Comparison of ENCODE assay signal across 14 cellular contexts in genomic region chr3:16085884-16086608, GRCh38.
A peak's percentile ranks its signal among the peaks of the same experiment; 100 is the strongest.
DNase-seq lines count a peak whose midpoint lies in the region; ATAC-seq and TF ChIP-seq lines count a peak whose summit lies in the region.
"Had no signal": no experiment of that assay in that cellular context is flagged by ENCODE, and none has a peak within 500 bp of the region (broad histone marks: within the 10 kb centered on the region; RNA-seq: fewer than 3 reads in every experiment).

No MANE protein-coding gene starts in this region.

- TF ChIP-seq CTCF in adrenal gland (IDR thresholded peaks at IDR 0.05) (no peak), fibroblast of mammary gland (conservative IDR thresholded peaks at IDR 0.05; ENCODE audit: control insufficient read depth, insufficient read depth, low read depth, low read length) (no peak)

- DNase-seq in adrenal gland (peak; percentile 37 to 80 (median 54)), fibroblast of mammary gland (ENCODE audit: low read depth) (peak; percentile 59), medulla oblongata (ENCODE audit: extremely low spot score) (peak; percentile 91), retina (no peak), hepatic stellate cell (ENCODE audit: low spot score) (no peak)
- DNase-seq in activated T-helper 2 cell treated with anti-CD3 and anti-CD28 coated beads, Interferon-gamma antibody, Interleukin-2, Interleukin-4, amounts not matched to agents 10 μg/mL and 5 μg/mL and 100 μg/mL, durations not matched to agents 14 hours and 24 hours and 36 hours (ENCODE audit: low spot score): no peak
- DNase-seq: activated CD4-positive, CD25-positive, alpha-beta regulatory T cell treated with anti-CD3 and anti-CD28 coated beads, Interleukin-2, amount 50 U/mL, for 72 hours; NCI-H1694; stimulated activated CD4-positive, alpha-beta T cell treated with anti-CD3 and anti-CD28 coated beads, Interleukin-4, amount 100 ng/mL, for 1 hour; stimulated activated naive CD8-positive, alpha-beta T cell treated with anti-CD3 and anti-CD28 coated beads, Interleukin-15, Interleukin-2, amounts not matched to agents 100 U/mL and 50 U/mL, for 24 hours had no signal

- H3K27ac ChIP-seq in adrenal gland (no peak overlapping the region), temporal lobe (ENCODE audit: low read depth, low read length) (peak overlapping the region; percentile 90)

- no peaks in the 10 kb centered on the region for H3K36me3 ChIP-seq in adrenal gland (replicated peaks in 1 of 2)

- H3K9me3 ChIP-seq in adrenal gland (replicated peaks in 1 of 3): peaks cover 0 to 5% (median 0%) of the 10 kb centered on the region in 3 donors

- H3K4me3 ChIP-seq in adrenal gland: no peak overlapping the region
- no peak overlapping the region for H3K4me3 ChIP-seq in fibroblast of mammary gland (ENCODE audit: control insufficient read depth, low read depth, low read length)

- no peak for TF ChIP-seq POLR2A in adrenal gland (IDR thresholded peaks at IDR 0.05)

- H3K27ac Mint-ChIP-seq in activated T-helper 2 cell treated with anti-CD3 and anti-CD28 coated beads, Interferon-gamma antibody, Interleukin-2, Interleukin-4, amounts not matched to agents 10 μg/mL and 5 μg/mL and 100 μg/mL, durations not matched to agents 14 hours and 24 hours and 36 hours: no peak overlapping the region
- H3K27ac Mint-ChIP-seq: activated T-helper 1 cell treated with anti-CD3 and anti-CD28 coated beads, Interleukin-12 subunit alpha, Interleukin-12 subunit beta, Interleukin-2, Interleukin-4 antibody, amounts not matched to agents 30 ng/mL and 10 ng/mL and 1 ng/mL, durations not matched to agents 14 hours and 24 hours and 36 hours had no signal

- intact Hi-C loops in adrenal gland (cut with DNase I): no loop called here
- intact Hi-C loops in activated T-helper 2 cell treated with anti-CD3 and anti-CD28 coated beads, Interferon-gamma antibody, Interleukin-2, Interleukin-4, amounts not matched to agents 10 μg/mL and 5 μg/mL and 100 μg/mL, durations not matched to agents 14 hours and 24 hours and 36 hours (cut with micrococcal nuclease): no loop called here

- H3K36me3 Mint-ChIP-seq in activated T-helper 2 cell treated with anti-CD3 and anti-CD28 coated beads, Interferon-gamma antibody, Interleukin-2, Interleukin-4, amounts not matched to agents 10 μg/mL and 5 μg/mL and 100 μg/mL, durations not matched to agents 14 hours and 24 hours and 36 hours (ENCODE audit: low read depth): no peaks in the 10 kb centered on the region

- peaks cover 18% of the 10 kb centered on the region for H3K9me3 Mint-ChIP-seq in activated T-helper 2 cell treated with anti-CD3 and anti-CD28 coated beads, Interferon-gamma antibody, Interleukin-2, Interleukin-4, amounts not matched to agents 10 μg/mL and 5 μg/mL and 100 μg/mL, durations not matched to agents 14 hours and 24 hours and 36 hours

- H3K4me1 Mint-ChIP-seq in activated T-helper 2 cell treated with anti-CD3 and anti-CD28 coated beads, Interferon-gamma antibody, Interleukin-2, Interleukin-4, amounts not matched to agents 10 μg/mL and 5 μg/mL and 100 μg/mL, durations not matched to agents 14 hours and 24 hours and 36 hours (ENCODE audit: low read depth): no peaks in the 10 kb centered on the region
- H3K4me1 Mint-ChIP-seq: central memory CD8-positive, alpha-beta T cell had no signal

- peaks cover 10 to 19% of the 10 kb centered on the region in 2 donors for H3K4me1 ChIP-seq in adrenal gland (replicated peaks in 1 of 2)

- 72 to 81% (median 79%) methylated on average over 13 of the region's 13 CpGs for WGBS in adrenal gland, 4 donors

- no peaks in the 10 kb centered on the region for H3K27me3 Mint-ChIP-seq in activated T-helper 2 cell treated with anti-CD3 and anti-CD28 coated beads, Interferon-gamma antibody, Interleukin-2, Interleukin-4, amounts not matched to agents 10 μg/mL and 5 μg/mL and 100 μg/mL, durations not matched to agents 14 hours and 24 hours and 36 hours (ENCODE audit: low read depth)

- no peak overlapping the region for H3K4me3 Mint-ChIP-seq in activated T-helper 2 cell treated with anti-CD3 and anti-CD28 coated beads, Interferon-gamma antibody, Interleukin-2, Interleukin-4, amounts not matched to agents 10 μg/mL and 5 μg/mL and 100 μg/mL, durations not matched to agents 14 hours and 24 hours and 36 hours (ENCODE audit: low read depth)
- H3K4me3 Mint-ChIP-seq: activated T-helper 1 cell treated with anti-CD3 and anti-CD28 coated beads, Interleukin-12 subunit alpha, Interleukin-12 subunit beta, Interleukin-2, Interleukin-4 antibody, amounts not matched to agents 30 ng/mL and 10 ng/mL and 1 ng/mL, durations not matched to agents 14 hours and 24 hours and 36 hours; central memory CD8-positive, alpha-beta T cell had no signal

- no peak for ATAC-seq in GM21423 (IDR thresholded peaks at IDR 0.05; ENCODE audit: unreplicated experiment)
- ATAC-seq: stimulated activated naive CD8-positive, alpha-beta T cell treated with anti-CD3 and anti-CD28 coated beads, Interleukin-15, Interleukin-2, amounts not matched to agents 100 U/mL and 50 U/mL, for 24 hours had no signal

- H3K27me3 ChIP-seq in adrenal gland: no peaks in the 10 kb centered on the region

Comparison
In these comparisons a context has a peak if more than half of its experiments do, and no peak if none do; other contexts are left out.
1. DNase-seq: peak in adrenal gland (7 of 7), fibroblast of mammary gland (single experiment) and medulla oblongata (single experiment); none in retina (single experiment), hepatic stellate cell (single experiment) and activated T-helper 2 cell treated with anti-CD3 and anti-CD28 coated beads, Interferon-gamma antibody, Interleukin-2, Interleukin-4, amounts not matched to agents 10 μg/mL and 5 μg/mL and 100 μg/mL, durations not matched to agents 14 hours and 24 hours and 36 hours (single experiment).